In the genomic region with DNA sequence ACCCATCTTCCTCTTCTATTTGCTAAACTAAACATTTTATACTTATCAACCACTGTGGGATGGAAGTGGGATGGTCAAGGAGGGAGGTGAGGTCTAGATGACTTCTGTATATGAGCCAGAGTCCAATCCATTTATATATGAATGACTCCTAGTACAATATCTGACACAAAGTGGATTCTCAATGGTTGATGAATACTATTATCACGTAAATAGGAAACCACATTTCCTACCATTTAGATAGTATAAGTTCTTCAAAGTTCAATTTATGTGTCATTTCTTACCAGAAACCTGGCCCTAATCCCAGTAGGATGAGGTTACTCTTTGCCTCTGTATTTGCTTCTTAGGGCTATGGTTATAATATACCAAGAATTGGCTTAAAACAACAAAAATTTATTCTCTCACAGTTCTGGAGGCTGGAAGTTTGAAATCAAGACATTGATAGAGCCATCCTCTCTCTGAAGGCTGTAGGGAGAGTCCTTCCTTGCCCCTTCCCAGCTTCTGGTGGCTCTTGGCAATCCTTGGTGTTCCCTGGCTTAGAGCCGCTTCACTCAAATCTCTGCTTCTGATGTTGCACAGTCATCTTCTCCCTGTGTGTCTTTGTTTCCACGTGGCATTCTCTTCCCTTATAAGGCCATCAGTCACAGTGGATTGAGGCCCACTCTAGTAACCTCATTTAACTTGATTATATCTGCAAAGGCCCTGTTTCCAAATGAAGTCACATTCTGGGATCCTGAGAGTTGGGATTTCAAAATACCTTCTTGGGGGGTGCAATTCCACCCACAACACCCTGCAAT, we compare ENCODE assay signal across 1 cellular context.
TF ChIP-seq lines count a peak whose summit lies in the region.

No MANE protein-coding gene starts in this region.

TF ChIP-seq in SK-N-SH treated with all-trans-retinoic acid at 6 μM for 48 hours, 23 proteins besides CTCF, POLR2A, EP300 and RAD21 (continued from another document):
- TF ChIP-seq ZFP3 (CRISPR knock-in tag; IDR thresholded peaks at IDR 0.05), result no peak
- TF ChIP-seq SNAI2 (CRISPR knock-in tag; IDR thresholded peaks at IDR 0.05), result no peak
- no peak for TF ChIP-seq POU6F1 (CRISPR knock-in tag; IDR thresholded peaks at IDR 0.05; ENCODE audit: borderline replicate concordance, low read depth)
- peak; percentile 53; the same call in 1 of the 2 replicates for TF ChIP-seq RARB (CRISPR knock-in tag; IDR thresholded peaks at IDR 0.05)
- TF ChIP-seq GLIS3 (CRISPR knock-in tag; IDR thresholded peaks at IDR 0.05), result no peak
TF ChIP-seq in SK-N-SH treated with all-trans-retinoic acid at 6 μM for 48 hours: peak in this region for 6.
